10 cellular contexts compared by ENCODE assay signal in the genomic region with DNA sequence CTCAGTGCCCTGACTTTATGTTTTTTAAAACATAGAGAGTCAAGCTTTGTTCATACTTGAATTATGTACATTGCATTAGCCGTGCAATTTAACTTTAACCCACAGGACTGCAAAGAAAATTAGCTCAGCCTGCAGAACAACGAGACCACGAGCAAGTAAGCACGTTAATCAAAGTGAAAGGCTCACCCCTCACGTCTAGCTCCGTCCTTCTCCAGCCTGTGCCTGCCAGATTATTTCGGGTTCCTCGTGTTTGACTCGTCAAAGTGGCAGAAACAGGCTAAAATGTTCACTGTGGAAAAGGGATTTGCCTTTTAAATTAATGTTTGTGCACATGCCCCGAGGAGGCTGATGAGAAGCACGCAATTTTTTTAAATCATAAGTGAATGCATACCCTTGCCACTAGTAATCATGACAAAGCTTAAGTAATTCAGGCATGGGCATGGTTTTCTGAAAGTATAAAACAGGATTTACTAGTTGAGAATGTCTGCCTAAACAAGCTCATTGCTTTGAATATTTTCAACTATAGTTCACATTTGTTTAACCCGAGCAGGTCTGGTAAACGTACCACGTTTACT. TPM values are rescaled to one million over a fixed set of nuclear protein-coding genes. Genes with fewer than 3 reads are reported as not detected.
DNase-seq lines count a peak whose midpoint lies in the region; ATAC-seq, FAIRE-seq and TF ChIP-seq lines count a peak whose summit lies in the region.
"Had no signal": no experiment of that assay in that cellular context is flagged by ENCODE, and none has a peak within 500 bp of the region (broad histone marks: within the 10 kb centered on the region; RNA-seq: fewer than 3 reads in every experiment).

No MANE protein-coding gene starts in this region.

- ATAC-seq in GM19397 (IDR thresholded peaks at IDR 0.05; ENCODE audit: unreplicated experiment) = no peak

- peak overlapping the region; percentile 32 for H3K4me3 ChIP-seq in fibroblast of villous mesenchyme (ENCODE audit: low read depth, low read length)

- peak; percentile 45; the same call in 1 of the 2 replicates for TF ChIP-seq POLR2A in Raji (IDR thresholded peaks at IDR 0.05; ENCODE audit: insufficient read depth, low read depth, low read length)

- DNase-seq in GM19239 (ENCODE audit: insufficient read length, low spot score) (no peak), fibroblast of villous mesenchyme (ENCODE audit: low read depth) (peak; percentile 57), ecto neural progenitor cell (ENCODE audit: low spot score) (no peak), NOMO-1 treated with DMSO at 0.1 percent for 48 hours (lab: John Stamatoyannopoulos, UW; ENCODE audit: unreplicated experiment) (no peak)
- no peak for DNase-seq in stimulated activated CD4-positive, alpha-beta T cell treated with anti-CD3 and anti-CD28 coated beads, Interleukin-1b, Interleukin-23, amount 100 ng/mL, for 48 hours
- DNase-seq: NCI-H345 had no signal

- FAIRE-seq in GM19239 (lab: Jason Lieb, UNC) = peak; percentile 74
- FAIRE-seq: endometrium had no signal

- peak overlapping the region; percentile 66 for H3K27ac ChIP-seq in temporal lobe (ENCODE audit: low read depth, low read length)

- TF ChIP-seq CTCF in fibroblast of villous mesenchyme (IDR thresholded peaks at IDR 0.05; ENCODE audit: insufficient read depth, low read depth, low read length) = no peak

RNA-seq across cellular contexts. Expression of a gene that starts 15.3 kb away (rescaled TPM):
- total RNA-seq in fibroblast of villous mesenchyme = 210 and 326 TPM in 2 replicates
- 117 TPM for total RNA-seq in temporal lobe
